2 cellular contexts compared by ENCODE assay signal in the genomic region with DNA sequence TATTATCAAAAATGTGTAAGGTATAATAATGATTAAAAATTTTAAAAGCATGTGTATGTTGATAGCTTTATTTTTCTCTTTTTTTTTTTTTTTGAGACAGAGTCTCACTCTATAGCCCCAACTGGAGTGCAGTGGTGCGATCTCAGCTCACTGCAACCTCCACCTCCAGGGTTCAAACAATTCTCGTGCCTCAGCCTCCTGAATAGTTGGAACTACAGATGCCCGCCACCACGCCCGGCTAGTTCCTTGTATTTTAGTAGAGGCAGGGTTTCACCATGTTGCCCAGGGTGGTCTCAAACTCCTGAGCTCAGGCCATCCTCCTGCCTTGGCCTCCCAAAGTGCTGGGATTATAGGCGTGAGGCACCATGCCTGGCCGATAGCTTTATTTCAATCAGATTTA. TPM values are rescaled to one million over a fixed set of nuclear protein-coding genes. Genes with fewer than 3 reads are reported as not detected.
"Had no signal": no experiment of that assay in that cellular context is flagged by ENCODE, and none has a peak within 500 bp of the region (broad histone marks: within the 10 kb centered on the region; RNA-seq: fewer than 3 reads in every experiment).

No MANE protein-coding gene starts in this region.

RNA-seq across cellular contexts. Expression of a gene that starts 20.9 kb away (rescaled TPM):
- total RNA-seq: naive thymus-derived CD8-positive, alpha-beta T cell; pulmonary artery endothelial cell had no signal
